In genomic region chr14:22180045-22180444, GRCh38 we compare ENCODE assay signal across 2 cellular contexts.
TF ChIP-seq lines count a peak whose summit lies in the region.

No MANE protein-coding gene starts in this region.

TF ChIP-seq in IMR-90, 13 proteins besides CTCF, POLR2A, EP300 and RAD21 (continued from another document):
- TF ChIP-seq ELK1 (IDR thresholded peaks at IDR 0.05; ENCODE audit: borderline replicate concordance, low read depth, low read length), result no peak
- no peak for TF ChIP-seq NFE2L2 (IDR thresholded peaks at IDR 0.05; ENCODE audit: low read depth, low read length)
- no peak for TF ChIP-seq RFX5 (IDR thresholded peaks at IDR 0.05; ENCODE audit: low read depth, low read length)

TF ChIP-seq in WTC11, 78 proteins besides CTCF, POLR2A, EP300 and RAD21 (continued from another document):
- no peak for TF ChIP-seq E2F5 (CRISPR knock-in tag; IDR thresholded peaks at IDR 0.05)
- TF ChIP-seq PREB (CRISPR knock-in tag; IDR thresholded peaks at IDR 0.05; ENCODE audit: borderline replicate concordance), result no peak
- no peak for TF ChIP-seq AFF4 (CRISPR knock-in tag; IDR thresholded peaks at IDR 0.05; ENCODE audit: borderline replicate concordance)
- TF ChIP-seq JUN (CRISPR knock-in tag; IDR thresholded peaks at IDR 0.05), result no peak
- no peak for TF ChIP-seq ZBTB43 (CRISPR knock-in tag; IDR thresholded peaks at IDR 0.05)
- TF ChIP-seq E2F1 (CRISPR knock-in tag; IDR thresholded peaks at IDR 0.05), result no peak
- TF ChIP-seq SMAD4 (CRISPR knock-in tag; IDR thresholded peaks at IDR 0.05), result no peak
- no peak for TF ChIP-seq ERG (CRISPR knock-in tag; IDR thresholded peaks at IDR 0.05)
TF ChIP-seq in WTC11: peak in this region for 0.
